ENCODE assay signal across 1 cellular context in genomic region chr4:6701371-6701770, GRCh38.
TF ChIP-seq lines count a peak whose summit lies in the region.

No MANE protein-coding gene starts in this region.

TF ChIP-seq in HepG2, 621 proteins besides CTCF, POLR2A, EP300 and RAD21:
- TF ChIP-seq ZIK1 (CRISPR knock-in tag; IDR thresholded peaks at IDR 0.05; ENCODE audit: borderline replicate concordance, low read depth), result no peak
- TF ChIP-seq SMARCE1 (IDR thresholded peaks at IDR 0.05; ENCODE audit: borderline replicate concordance), result no peak
- TF ChIP-seq ZNF557 (CRISPR knock-in tag; IDR thresholded peaks at IDR 0.05), result no peak
- no peak for TF ChIP-seq ZNF501 (CRISPR knock-in tag; IDR thresholded peaks at IDR 0.05)
- no peak for TF ChIP-seq TARDBP (CRISPR knock-in tag; IDR thresholded peaks at IDR 0.05)
- TF ChIP-seq XRCC5 (optimal IDR thresholded peaks at IDR 0.05; ENCODE audit: low read length), result peak; percentile 26
- no peak for TF ChIP-seq IRF1 (CRISPR knock-in tag; IDR thresholded peaks at IDR 0.05; ENCODE audit: low read depth)
- TF ChIP-seq ZNF687 (CRISPR knock-in tag; IDR thresholded peaks at IDR 0.05), result peak; percentile 31; the same call in 1 of the 2 replicates
- TF ChIP-seq ZBTB33 (CRISPR knock-in tag; IDR thresholded peaks at IDR 0.05), result peak; percentile 77; the same call in 1 of the 2 replicates
- peak; percentile 16; the same call in 1 of the 2 replicates for TF ChIP-seq SALL1 (CRISPR knock-in tag; IDR thresholded peaks at IDR 0.05)
- TF ChIP-seq ZNF512 (CRISPR knock-in tag; IDR thresholded peaks at IDR 0.05), result no peak
- no peak for TF ChIP-seq ONECUT2 (CRISPR knock-in tag; IDR thresholded peaks at IDR 0.05)
- no peak for TF ChIP-seq KDM3A (CRISPR knock-in tag; IDR thresholded peaks at IDR 0.05; ENCODE audit: low read depth)
- peak; percentile 38 for TF ChIP-seq STAG1 (CRISPR knock-in tag; IDR thresholded peaks at IDR 0.05)
- TF ChIP-seq NAIF1 (CRISPR knock-in tag; IDR thresholded peaks at IDR 0.05; ENCODE audit: borderline replicate concordance), result no peak
- no peak for TF ChIP-seq ZNF124 (CRISPR knock-in tag; IDR thresholded peaks at IDR 0.05)
- TF ChIP-seq NRL (CRISPR knock-in tag; IDR thresholded peaks at IDR 0.05; ENCODE audit: borderline replicate concordance), result no peak
- TF ChIP-seq TRIM22 (IDR thresholded peaks at IDR 0.05), result no peak
- TF ChIP-seq ZBTB38 (CRISPR knock-in tag; IDR thresholded peaks at IDR 0.05), result 0 out of 2 replicates have a peak, but pooled peaks have one; percentile 29
